ENCODE assay signal across 35 cellular contexts in genomic region chr10:117273980-117274379, GRCh38. TPM values are rescaled to one million over a fixed set of nuclear protein-coding genes. Genes with fewer than 3 reads are reported as not detected.
"Had no signal": no experiment of that assay in that cellular context is flagged by ENCODE, and none has a peak within 500 bp of the region (broad histone marks: within the 10 kb centered on the region; RNA-seq: fewer than 3 reads in every experiment).

No MANE protein-coding gene starts in this region.

- FAIRE-seq: astrocyte, TTC549 had no signal

- DNase-seq: activated B cell treated with CpG ODN at 0.5 μM for 24 hours; activated CD4-positive, alpha-beta memory T cell treated with anti-CD3 and anti-CD28 coated beads for 36 hours; activated CD4-positive, alpha-beta T cell treated with anti-CD3 and anti-CD28 coated beads for 4 hours; activated CD4-positive, alpha-beta T cell treated with anti-CD3 and anti-CD28 coated beads, Interleukin-2, amount 10 ng/mL, durations not matched to agents 24 days and 14 days; activated CD4-positive, alpha-beta T cell treated with anti-CD3 and anti-CD28 coated beads, Interleukin-2, amount 50 U/mL, for 1 hour; activated CD4-positive, alpha-beta T cell treated with anti-CD3 and anti-CD28 coated beads, Interleukin-2, amount 50 U/mL, for 4 hours; activated CD4-positive, CD25-positive, alpha-beta regulatory T cell treated with anti-CD3 and anti-CD28 coated beads, Interleukin-2, amount 50 U/mL, for 72 hours; activated CD8-positive, alpha-beta memory T cell treated with anti-CD3 and anti-CD28 coated beads, Interleukin-2, amount 50 U/mL, for 4 hours; activated CD8-positive, alpha-beta T cell treated with anti-CD3 and anti-CD28 coated beads for 36 hours; activated effector memory CD4-positive, alpha-beta T cell treated with anti-CD3 and anti-CD28 coated beads, Interleukin-2, amount 50 U/mL, for 16 hours; activated gamma-delta T cell treated with Interleukin-2 at 50 U/mL for 16 hours; activated naive CD4-positive, alpha-beta T cell; activated naive CD4-positive, alpha-beta T cell treated with anti-CD3 and anti-CD28 coated beads for 36 hours; activated naive CD4-positive, alpha-beta T cell treated with anti-CD3 and anti-CD28 coated beads, Interleukin-2, amount 50 U/mL, for 16 hours; activated naive CD8-positive, alpha-beta T cell treated with anti-CD3 and anti-CD28 coated beads for 36 hours; activated T-cell treated with anti-CD3 and anti-CD28 coated beads for 4 hours; activated T-cell treated with anti-CD3 and anti-CD28 coated beads, Interleukin-2, amount 50 U/mL, for 1 hour; activated T-cell treated with anti-CD3 and anti-CD28 coated beads, Interleukin-2, amount 50 U/mL, for 4 hours; activated T-cell treated with anti-CD3 and anti-CD28 coated beads, Interleukin-2, amount 50 U/mL, for 72 hours; amniotic stem cell; aorta; body of pancreas; brain microvascular endothelial cell; central memory CD4-positive, alpha-beta T cell; T-helper 1 cell; T-helper 2 cell; T-helper 9 cell had no signal

- H3K4me3 ChIP-seq: adrenal gland, body of pancreas, breast epithelium had no signal

- ATAC-seq: activated CD8-positive, alpha-beta T cell treated with anti-CD3 and anti-CD28 coated beads for 36 hours; activated naive CD4-positive, alpha-beta T cell treated with anti-CD3 and anti-CD28 coated beads, Interleukin-2, amount 50 U/mL, for 72 hours; activated T-cell treated with anti-CD3 and anti-CD28 coated beads, Interleukin-2, amount 50 U/mL, for 4 hours; activated T-cell treated with anti-CD3 and anti-CD28 coated beads, Interleukin-2, amount 50 U/mL, for 72 hours; activated T-helper 17 cell treated with anti-CD3 and anti-CD28 coated beads, Interleukin-2, amount 50 U/mL, for 72 hours; body of pancreas had no signal

- H3K27me3 ChIP-seq: adrenal gland, body of pancreas, brain microvascular endothelial cell, breast epithelium had no signal

- H3K9me3 ChIP-seq: adrenal gland, body of pancreas, breast epithelium had no signal

- H3K27ac ChIP-seq: body of pancreas, brain microvascular endothelial cell, breast epithelium, VCaP had no signal

- H3K4me1 ChIP-seq: body of pancreas, breast epithelium had no signal

- H3K36me3 ChIP-seq: adrenal gland, brain microvascular endothelial cell, breast epithelium had no signal

RNA-seq across cellular contexts. Expression of gene SLC18A2, which starts 33.1 kb away (rescaled TPM):
- total RNA-seq: activated B cell treated with CpG ODN at 0.5 μM for 24 hours; activated CD4-positive, alpha-beta memory T cell treated with anti-CD3 and anti-CD28 coated beads for 36 hours; activated CD4-positive, alpha-beta T cell treated with anti-CD3 and anti-CD28 coated beads, Interleukin-2, amount 10 ng/mL, durations not matched to agents 24 days and 14 days; activated naive CD4-positive, alpha-beta T cell treated with anti-CD3 and anti-CD28 coated beads for 36 hours; activated naive CD8-positive, alpha-beta T cell treated with anti-CD3 and anti-CD28 coated beads for 36 hours; activated T-helper 1 cell treated with anti-CD3 and anti-CD28 coated beads, Interleukin-12 subunit alpha, Interleukin-12 subunit beta, Interleukin-2, Interleukin-4 antibody, amounts not matched to agents 30 ng/mL and 10 ng/mL and 1 ng/mL, durations not matched to agents 14 hours and 24 hours and 36 hours; astrocyte had no signal
